Comparison of ENCODE assay signal across 19 cellular contexts in genomic region chr3:72699631-72700030, GRCh38.
"Had no signal": no experiment of that assay in that cellular context is flagged by ENCODE, and none has a peak within 500 bp of the region (broad histone marks: within the 10 kb centered on the region; RNA-seq: fewer than 3 reads in every experiment).

No MANE protein-coding gene starts in this region.

- H3K27me3 ChIP-seq: MG63 had no signal

- H3K36me3 ChIP-seq: MG63 had no signal

- H3K4me3 ChIP-seq: MG63 had no signal

- DNase-seq: KBM-7, MG63, NCI-H1092 treated with DMSO at 0.1 percent for 48 hours, NCI-H1436, NCI-H187, NCI-H2029, NCI-H2081 treated with DMSO at 0.1 percent for 48 hours, NCI-H2171, NCI-H226, NCI-H446, NCI-H510A, NCI-H524 treated with DMSO at 0.1 percent for 48 hours, NCI-H69, NCI-H774, SHP77, T-helper 1 cell had no signal

- H3K9me3 ChIP-seq: MG63 had no signal

- H3K27ac ChIP-seq: HL-60, RWPE1 had no signal

- ATAC-seq: SK-N-SH treated with all-trans-retinoic acid at 6 μM for 48 hours had no signal
